Comparison of ENCODE assay signal across 10 cellular contexts in genomic region chr5:173454764-173455598, GRCh38.
DNase-seq lines count a peak whose midpoint lies in the region; ATAC-seq and TF ChIP-seq lines count a peak whose summit lies in the region.
"Had no signal": no experiment of that assay in that cellular context is flagged by ENCODE, and none has a peak within 500 bp of the region (broad histone marks: within the 10 kb centered on the region; RNA-seq: fewer than 3 reads in every experiment).

No MANE protein-coding gene starts in this region.

- WGBS in mammary epithelial cell (ENCODE audit: low coverage, missing lambda C conversion rate): 14% methylated on average over 9 of the region's 10 CpGs

- CTCF ChIA-PET in mammary epithelial cell (lab: Charles Lee; ENCODE audit: low non-redundant PET): no interaction called here

- H3K4me2 ChIP-seq in mammary epithelial cell (ENCODE audit: insufficient read depth, low read depth, low read length): peak overlapping the region; percentile 45
- H3K4me2 ChIP-seq: KMS-11 had no signal

- peak overlapping the region; percentile 42 for H3K9ac ChIP-seq in mammary epithelial cell (ENCODE audit: insufficient read depth, low read length)
- H3K9ac ChIP-seq: KMS-11 had no signal

- H3K4me1 ChIP-seq in mammary epithelial cell (ENCODE audit: insufficient read depth, low read length): peaks cover 47% of the 10 kb centered on the region
- peaks cover 10% of the 10 kb centered on the region for H3K4me1 ChIP-seq in lower lobe of right lung

- in situ Hi-C loops in mammary epithelial cell (cut with MboI; ENCODE audit: low sequenced_read_pairs in 2 of 2): no loop called here

- H3K4me3 ChIP-seq in mammary epithelial cell (replicated peaks in 1 of 3; ENCODE audit: insufficient read depth in 1 of 3, low read depth in 2 of 3, low read length in 3 of 3): no peak overlapping the region
- H3K4me3 ChIP-seq in lower lobe of right lung: no peak overlapping the region
- H3K4me3 ChIP-seq in H7 (ENCODE audit: insufficient read depth, low read depth, low read length): no peak overlapping the region

- DNase-seq in Right ventricle myocardium inferior (ENCODE audit: missing footprints): no peak
- DNase-seq in cardiac septum (ENCODE audit: low spot score): no peak
- peak; percentile 91 for DNase-seq in mammary epithelial cell
- no peak for DNase-seq in lower lobe of right lung
- no peak for DNase-seq in H7
- no peak for DNase-seq in NCI-H524 (lab: John Stamatoyannopoulos, UW)
- DNase-seq in DMS79 (lab: John Stamatoyannopoulos, UW): no peak
- DNase-seq in NCI-H526 treated with DMSO at 0.1 percent for 48 hours (lab: John Stamatoyannopoulos, UW): no peak
- DNase-seq: AML-193 had no signal

- intact Hi-C loops in Right ventricle myocardium inferior (cut with DNase I): loop anchor here (5.0 kb wide), 4 partner anchors 42 to 123 kb away; no protein-coding TSS in a partner anchor
- intact Hi-C loops in cardiac septum (cut with DNase I): loop anchor here (10.0 kb wide), 2 partner anchors 120 to 130 kb away; partner anchors contain the start of gene STC2
- intact Hi-C loops in mammary epithelial cell (cut with micrococcal nuclease): loop anchor here (1.0 to 2.0 kb wide), 4 partner anchors 18 to 126 kb away; no protein-coding TSS in a partner anchor
- intact Hi-C loops in lower lobe of right lung (cut with DNase I): no loop called here

- H3K9me3 ChIP-seq in mammary epithelial cell (replicated peaks; ENCODE audit: insufficient read depth, low read length) (no peaks in the 10 kb centered on the region), lower lobe of right lung (no peaks in the 10 kb centered on the region)

- TF ChIP-seq CTCF in mammary epithelial cell (conservative IDR thresholded peaks at IDR 0.05 in 1 of 2, IDR thresholded peaks at IDR 0.05 in 1 of 2; ENCODE audit: extremely low read depth in 1 of 2, insufficient read depth in 1 of 2, low read depth in 1 of 2, low read length in 2 of 2) (no peak), lower lobe of right lung (IDR thresholded peaks at IDR 0.05) (no peak)

- dilution Hi-C loops in mammary epithelial cell (cut with HindIII; ENCODE audit: low sequenced_read_pairs): loop anchor here (5.0 kb wide), 1 partner anchor 67 kb away; no protein-coding TSS in a partner anchor

- no peaks in the 10 kb centered on the region for H3K79me2 ChIP-seq in mammary epithelial cell (ENCODE audit: insufficient read depth, low read length)

- H2AFZ ChIP-seq in mammary epithelial cell (ENCODE audit: low read depth, low read length): peak overlapping the region; percentile 40

- no peaks in the 10 kb centered on the region for H4K20me1 ChIP-seq in mammary epithelial cell (ENCODE audit: insufficient read depth, low read length)

- ATAC-seq in Right ventricle myocardium inferior: peak; percentile 73
- peak; percentile 38 to 57 for ATAC-seq in lower lobe of right lung

- H3K27me3 ChIP-seq in mammary epithelial cell (ENCODE audit: insufficient read depth, low read length) (no peaks in the 10 kb centered on the region), lower lobe of right lung (ENCODE audit: low read depth) (no peaks in the 10 kb centered on the region), H7 (ENCODE audit: control insufficient read depth, insufficient read depth, low read length) (no peaks in the 10 kb centered on the region)

- TSS peak; percentile 79 for BruUV-seq in mammary epithelial cell (replicated peaks; lab: Mats Ljungman, UMichigan)

- H3K27ac ChIP-seq in mammary epithelial cell (ENCODE audit: insufficient read depth, low read depth, low read length) (peak overlapping the region; percentile 89), lower lobe of right lung (no peak overlapping the region)
- H3K27ac ChIP-seq: KMS-11 had no signal

- H3K36me3 ChIP-seq in mammary epithelial cell (ENCODE audit: insufficient read depth, low read length): no peaks in the 10 kb centered on the region
- H3K36me3 ChIP-seq in lower lobe of right lung: no peaks in the 10 kb centered on the region
- H3K36me3 ChIP-seq in H7 (replicated peaks; ENCODE audit: control insufficient read depth, insufficient read depth, low read length): no peaks in the 10 kb centered on the region
